ENCODE assay signal across 17 cellular contexts in the genomic region with DNA sequence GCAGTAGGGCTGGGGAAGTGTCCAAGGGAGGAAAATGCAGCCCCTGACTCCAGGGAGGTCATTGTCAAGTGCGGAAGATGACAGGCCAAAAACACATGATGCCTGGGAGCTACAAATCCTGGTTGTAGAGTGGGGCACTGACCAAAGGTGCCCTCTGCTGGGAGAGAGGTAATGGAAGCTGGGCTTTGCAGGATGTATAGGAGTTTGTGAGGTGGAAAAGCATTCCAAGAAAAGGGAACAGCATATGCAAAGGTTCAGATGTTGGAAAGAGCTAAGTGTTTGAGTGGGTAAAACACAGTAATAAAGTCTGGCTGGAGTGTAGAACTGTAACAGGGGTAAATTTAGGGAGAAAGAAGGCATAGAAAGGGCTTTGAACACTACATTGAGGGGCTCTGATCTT. TPM values are rescaled to one million over a fixed set of nuclear protein-coding genes. Genes with fewer than 3 reads are reported as not detected.
DNase-seq lines count a peak whose midpoint lies in the region; ATAC-seq and TF ChIP-seq lines count a peak whose summit lies in the region.
"Had no signal": no experiment of that assay in that cellular context is flagged by ENCODE, and none has a peak within 500 bp of the region (broad histone marks: within the 10 kb centered on the region; RNA-seq: fewer than 3 reads in every experiment).

No MANE protein-coding gene starts in this region.

- H3K4me3 ChIP-seq in HEK293 (ENCODE audit: low read depth, low read length), result no peak overlapping the region
- H3K4me3 ChIP-seq: BLaER1, GM23338 had no signal

- H3K27ac ChIP-seq in HEK293 (ENCODE audit: extremely low read depth, low read depth, low read length), result no peak overlapping the region
- H3K27ac ChIP-seq: BLaER1, KMS-11 had no signal

- POLR2A ChIA-PET in HEK293 (lab: Yijun Ruan, JAX), result no interaction called here

- no peak overlapping the region for H3K4me3 Mint-ChIP-seq in activated naive CD8-positive, alpha-beta T cell treated with anti-CD3 and anti-CD28 coated beads, Interleukin-2, amount 50 U/mL, for 24 hours
- H3K4me3 Mint-ChIP-seq in activated naive CD8-positive, alpha-beta T cell treated with anti-CD3 and anti-CD28 coated beads for 36 hours, result no peak overlapping the region
- peak overlapping the region in 1 of 5 experiments; percentile 55 for H3K4me3 Mint-ChIP-seq in brain
- H3K4me3 Mint-ChIP-seq in osteocyte (ENCODE audit: unreplicated experiment), result no peak overlapping the region
- H3K4me3 Mint-ChIP-seq: CD4-positive, alpha-beta memory T cell; GM23338 had no signal

- peaks cover 8% of the 10 kb centered on the region for H3K36me3 Mint-ChIP-seq in activated naive CD8-positive, alpha-beta T cell treated with anti-CD3 and anti-CD28 coated beads, Interleukin-2, amount 50 U/mL, for 24 hours (ENCODE audit: low read depth)
- H3K36me3 Mint-ChIP-seq in activated naive CD8-positive, alpha-beta T cell treated with anti-CD3 and anti-CD28 coated beads for 36 hours, result peaks cover 4% of the 10 kb centered on the region
- H3K36me3 Mint-ChIP-seq in brain (peaks cover 6% of the 10 kb centered on the region), osteocyte (ENCODE audit: unreplicated experiment) (no peaks in the 10 kb centered on the region)
- H3K36me3 Mint-ChIP-seq: CD14-positive monocyte had no signal

- ATAC-seq in activated naive CD8-positive, alpha-beta T cell treated with anti-CD3 and anti-CD28 coated beads, Interleukin-2, amount 50 U/mL, for 24 hours, result no peak
- ATAC-seq in HG03354 (IDR thresholded peaks at IDR 0.05; ENCODE audit: poor library complexity, severe bottlenecking, unreplicated experiment) (no peak), GM21367 (IDR thresholded peaks at IDR 0.05; ENCODE audit: unreplicated experiment) (no peak)
- ATAC-seq: GM23338 had no signal

- no peaks in the 10 kb centered on the region for H3K4me1 Mint-ChIP-seq in activated naive CD8-positive, alpha-beta T cell treated with anti-CD3 and anti-CD28 coated beads, Interleukin-2, amount 50 U/mL, for 24 hours
- H3K4me1 Mint-ChIP-seq in activated naive CD8-positive, alpha-beta T cell treated with anti-CD3 and anti-CD28 coated beads for 36 hours, result no peaks in the 10 kb centered on the region
- H3K4me1 Mint-ChIP-seq in brain, result peaks cover 27% of the 10 kb centered on the region
- H3K4me1 Mint-ChIP-seq in osteocyte (ENCODE audit: unreplicated experiment), result no peaks in the 10 kb centered on the region
- H3K4me1 Mint-ChIP-seq: CD14-positive monocyte; CD4-positive, alpha-beta memory T cell; GM23338 had no signal

- no peaks in the 10 kb centered on the region for H3K36me3 ChIP-seq in HEK293 (ENCODE audit: control insufficient read depth in 2 of 2, insufficient read depth in 1 of 2, low read length in 2 of 2)
- H3K36me3 ChIP-seq: BLaER1 had no signal

- DNase-seq in activated naive CD8-positive, alpha-beta T cell treated with anti-CD3 and anti-CD28 coated beads, Interleukin-2, amount 50 U/mL, for 24 hours, result no peak
- DNase-seq in activated naive CD8-positive, alpha-beta T cell treated with anti-CD3 and anti-CD28 coated beads for 36 hours, result no peak
- DNase-seq in osteocyte (ENCODE audit: extremely low spot score, unreplicated experiment), result no peak
- DNase-seq in NCI-H128 (lab: John Stamatoyannopoulos, UW; ENCODE audit: unreplicated experiment), result no peak
- DNase-seq: 8988T; CD4-positive, alpha-beta memory T cell; DMS79 treated with DMSO at 0.1 percent for 48 hours; GF-D8; H7 had no signal

- H3K4me1 ChIP-seq in HEK293 (ENCODE audit: control insufficient read depth, insufficient read depth, low read length), result no peaks in the 10 kb centered on the region
- H3K4me1 ChIP-seq: BLaER1 had no signal

- peaks cover 24% of the 10 kb centered on the region for H3K9me3 Mint-ChIP-seq in activated naive CD8-positive, alpha-beta T cell treated with anti-CD3 and anti-CD28 coated beads, Interleukin-2, amount 50 U/mL, for 24 hours
- H3K9me3 Mint-ChIP-seq in activated naive CD8-positive, alpha-beta T cell treated with anti-CD3 and anti-CD28 coated beads for 36 hours, result peaks cover 13% of the 10 kb centered on the region
- H3K9me3 Mint-ChIP-seq in brain (peaks cover 14 to 41% (median 33%) of the 10 kb centered on the region in 5 experiments), osteocyte (ENCODE audit: unreplicated experiment) (peaks cover 3% of the 10 kb centered on the region)

- peaks cover 40% of the 10 kb centered on the region for H3K27me3 Mint-ChIP-seq in activated naive CD8-positive, alpha-beta T cell treated with anti-CD3 and anti-CD28 coated beads, Interleukin-2, amount 50 U/mL, for 24 hours
- H3K27me3 Mint-ChIP-seq in activated naive CD8-positive, alpha-beta T cell treated with anti-CD3 and anti-CD28 coated beads for 36 hours, result peaks cover 71% of the 10 kb centered on the region
- peaks cover 9% of the 10 kb centered on the region for H3K27me3 Mint-ChIP-seq in brain
- peaks cover 24% of the 10 kb centered on the region for H3K27me3 Mint-ChIP-seq in osteocyte (ENCODE audit: unreplicated experiment)

- no peaks in the 10 kb centered on the region for H3K9me3 ChIP-seq in HEK293 (ENCODE audit: control insufficient read depth, insufficient read depth, low read depth, low read length)

- TF ChIP-seq CTCF in HEK293 (tag by site-specific recombination; IDR thresholded peaks at IDR 0.05), result 0 out of 2 replicates have a peak, but pooled peaks have one; percentile 14
- TF ChIP-seq CTCF in brain (conservative IDR thresholded peaks at IDR 0.05), result no peak
- peak; percentile 6 for TF ChIP-seq CTCF in osteocyte (IDR thresholded peaks at IDR 0.05)

- H3K27ac Mint-ChIP-seq in activated naive CD8-positive, alpha-beta T cell treated with anti-CD3 and anti-CD28 coated beads, Interleukin-2, amount 50 U/mL, for 24 hours, result peak overlapping the region; percentile 15
- H3K27ac Mint-ChIP-seq in activated naive CD8-positive, alpha-beta T cell treated with anti-CD3 and anti-CD28 coated beads for 36 hours, result no peak overlapping the region
- H3K27ac Mint-ChIP-seq in brain, result peak overlapping the region in 3 of 5 experiments; percentile 19 to 77 (median 75)
- H3K27ac Mint-ChIP-seq in osteocyte (ENCODE audit: unreplicated experiment), result no peak overlapping the region
- H3K27ac Mint-ChIP-seq: CD4-positive, alpha-beta memory T cell; GM23338 had no signal

- CTCF ChIA-PET in HEK293 (lab: Yijun Ruan, JAX), result interaction anchor here (0.6 to 1.2 kb wide), 3 partner anchors 10 to 578 kb away, joined by 3 to 8 read pairs (median 4); no protein-coding TSS in a partner anchor

TF ChIP-seq in HEK293, 187 proteins besides CTCF, POLR2A, EP300 and RAD21:
- TF ChIP-seq ZFP3 (tag by site-specific recombination; IDR thresholded peaks at IDR 0.05; ENCODE audit: low read depth), result peak; percentile 93
- TF ChIP-seq, protein P1, sequence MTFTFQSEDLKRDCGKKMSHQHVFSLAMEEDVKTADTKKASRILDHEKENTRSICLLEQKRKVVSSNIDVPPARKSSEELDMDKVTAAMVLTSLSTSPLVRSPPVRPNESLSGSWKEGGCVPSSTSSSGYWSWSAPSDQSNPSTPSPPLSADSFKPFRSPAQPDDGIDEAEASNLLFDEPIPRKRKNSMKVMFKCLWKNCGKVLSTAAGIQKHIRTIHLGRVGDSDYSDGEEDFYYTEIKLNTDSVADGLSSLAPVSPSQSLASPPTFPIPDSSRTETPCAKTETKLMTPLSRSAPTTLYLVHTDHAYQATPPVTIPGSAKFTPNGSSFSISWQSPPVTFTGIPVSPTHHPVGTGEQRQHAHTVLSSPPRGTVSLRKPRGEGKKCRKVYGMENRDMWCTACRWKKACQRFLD (tag by site-specific recombination; IDR thresholded peaks at IDR 0.05), result no peak
TF ChIP-seq in HEK293: peak in this region for 1.

RNA-seq across cellular contexts. Expression of a gene that starts 46.9 kb away (rescaled TPM):
- total RNA-seq in activated naive CD8-positive, alpha-beta T cell treated with anti-CD3 and anti-CD28 coated beads for 36 hours, result 1 to 10 TPM; 3.5 to 4.1 TPM
- 52.5 TPM for polyA plus RNA-seq in brain (ENCODE audit: insufficient read depth, low read depth, low replicate concordance)
- 182 and 185 TPM in 2 replicates for total RNA-seq in osteocyte
- polyA plus RNA-seq: CD14-positive monocyte had no signal

Comparison
In these comparisons a context has a peak if more than half of its experiments do, and no peak if none do; other contexts are left out.
1. H3K27ac Mint-ChIP-seq: peak in activated naive CD8-positive, alpha-beta T cell treated with anti-CD3 and anti-CD28 coated beads, Interleukin-2, amount 50 U/mL, for 24 hours (single experiment) and brain (3 of 5); none in activated naive CD8-positive, alpha-beta T cell treated with anti-CD3 and anti-CD28 coated beads for 36 hours (single experiment) and osteocyte (single experiment).
2. CTCF ChIP-seq: peak in HEK293 (single experiment) and osteocyte (single experiment); none in brain (0 of 2).
3. RNA of a gene that starts 46.9 kb away (total RNA-seq): 182 to 185 TPM in osteocyte; 3.5 to 4.1 TPM in activated naive CD8-positive, alpha-beta T cell treated with anti-CD3 and anti-CD28 coated beads for 36 hours; every median in the first group is over 10 times any median in the second.